12 cellular contexts compared by ENCODE assay signal in genomic region chr7:128137096-128137655, GRCh38.
DNase-seq lines count a peak whose midpoint lies in the region; ATAC-seq and TF ChIP-seq lines count a peak whose summit lies in the region.
"Had no signal": no experiment of that assay in that cellular context is flagged by ENCODE, and none has a peak within 500 bp of the region (broad histone marks: within the 10 kb centered on the region; RNA-seq: fewer than 3 reads in every experiment).

No MANE protein-coding gene starts in this region.

- DNase-seq in AG09309 (ENCODE audit: low read depth) (peak; percentile 39), GF-D8 (lab: John Stamatoyannopoulos, UW) (peak; percentile 84), RWPE1 (ENCODE audit: low spot score) (peak; percentile 34), foreskin fibroblast (peak; percentile 53 to 79), sigmoid colon (no peak), NCI-H82 (lab: John Stamatoyannopoulos, UW) (no peak), mucosa of gallbladder (ENCODE audit: low spot score) (no peak)
- DNase-seq: activated gamma-delta T cell treated with Interleukin-2 at 50 U/mL for 16 hours, left cardiac atrium, NCI-H526 treated with DMSO at 0.1 percent for 48 hours, retina had no signal

- intact Hi-C loops in sigmoid colon (cut with DNase I) = loop anchor here (2.0 kb wide), 1 partner anchor 428 kb away; no protein-coding TSS in a partner anchor

- H3K4me1 ChIP-seq in sigmoid colon = peaks cover 0 to 24% (median 21%) of the 10 kb centered on the region in 4 donors

- TF ChIP-seq CTCF in AG09309 (IDR thresholded peaks at IDR 0.05; ENCODE audit: control insufficient read depth, insufficient read depth, low read depth, low read length, missing control alignments) = no peak
- no peak for TF ChIP-seq CTCF in RWPE1 (conservative IDR thresholded peaks at IDR 0.05; ENCODE audit: low read depth)
- no peak for TF ChIP-seq CTCF in foreskin fibroblast (IDR thresholded peaks at IDR 0.05; ENCODE audit: low read depth, low read length)
- no peak for TF ChIP-seq CTCF in sigmoid colon (IDR thresholded peaks at IDR 0.05)

- H3K27ac ChIP-seq in RWPE1 (no peak overlapping the region), sigmoid colon (no peak overlapping the region)

- H3K4me3 ChIP-seq in AG09309 (ENCODE audit: control insufficient read depth, low read depth, low read length) (no peak overlapping the region), foreskin fibroblast (ENCODE audit: low read depth in 1 of 2, low read length in 2 of 2) (no peak overlapping the region), sigmoid colon (no peak overlapping the region)

- no peaks in the 10 kb centered on the region for H3K9me3 ChIP-seq in sigmoid colon

- POLR2A ChIA-PET in RWPE1 (lab: Yijun Ruan, JAX; ENCODE audit: low non-redundant PET) = no interaction called here

- TF ChIP-seq EP300 in sigmoid colon (IDR thresholded peaks at IDR 0.05) = no peak

- TF ChIP-seq POLR2A in sigmoid colon (IDR thresholded peaks at IDR 0.05) = no peak

- CTCF ChIA-PET in RWPE1 (lab: Yijun Ruan, JAX) = interaction anchor here (1.0 to 4.2 kb wide), 2 partner anchors 9 to 71 kb away, joined by 3 to 58 read pairs; no protein-coding TSS in a partner anchor

- 20 to 40% methylated on average over 14 of the region's 14 CpGs for WGBS in sigmoid colon, 2 donors

- no peak for ATAC-seq in HG03196 (IDR thresholded peaks at IDR 0.05; ENCODE audit: unreplicated experiment)

- peaks cover 3 to 70% (median 36%) of the 10 kb centered on the region in 3 donors for H3K27me3 ChIP-seq in sigmoid colon

- no peaks in the 10 kb centered on the region for H3K36me3 ChIP-seq in sigmoid colon

Comparison
In these comparisons a context has a peak if more than half of its experiments do, and no peak if none do; other contexts are left out.
1. DNase-seq: peak in AG09309 (single experiment), GF-D8 (single experiment), RWPE1 (single experiment) and foreskin fibroblast (2 of 2); none in sigmoid colon (single experiment), NCI-H82 (single experiment) and mucosa of gallbladder (single experiment).